1 cellular context compared by ENCODE assay signal in genomic region chr13:110537116-110537515, GRCh38.
TF ChIP-seq lines count a peak whose summit lies in the region.

No MANE protein-coding gene starts in this region.

TF ChIP-seq in HepG2, 621 proteins besides CTCF, POLR2A, EP300 and RAD21 (continued from another document):
- TF ChIP-seq GMEB2 (CRISPR knock-in tag; IDR thresholded peaks at IDR 0.05; ENCODE audit: low read depth), result no peak
- no peak for TF ChIP-seq DNMT3B (CRISPR knock-in tag; conservative IDR thresholded peaks at IDR 0.05)
- no peak for TF ChIP-seq TARDBP (CRISPR knock-in tag; IDR thresholded peaks at IDR 0.05)
- TF ChIP-seq SNAPC2 (CRISPR knock-in tag; IDR thresholded peaks at IDR 0.05), result no peak
- no peak for TF ChIP-seq PRPF4 (IDR thresholded peaks at IDR 0.05; ENCODE audit: low read depth, low read length, poor library complexity, severe bottlenecking)
- TF ChIP-seq ZKSCAN1 (IDR thresholded peaks at IDR 0.05; ENCODE audit: low read length), result no peak
